Comparison of ENCODE assay signal across 8 cellular contexts in the genomic region with DNA sequence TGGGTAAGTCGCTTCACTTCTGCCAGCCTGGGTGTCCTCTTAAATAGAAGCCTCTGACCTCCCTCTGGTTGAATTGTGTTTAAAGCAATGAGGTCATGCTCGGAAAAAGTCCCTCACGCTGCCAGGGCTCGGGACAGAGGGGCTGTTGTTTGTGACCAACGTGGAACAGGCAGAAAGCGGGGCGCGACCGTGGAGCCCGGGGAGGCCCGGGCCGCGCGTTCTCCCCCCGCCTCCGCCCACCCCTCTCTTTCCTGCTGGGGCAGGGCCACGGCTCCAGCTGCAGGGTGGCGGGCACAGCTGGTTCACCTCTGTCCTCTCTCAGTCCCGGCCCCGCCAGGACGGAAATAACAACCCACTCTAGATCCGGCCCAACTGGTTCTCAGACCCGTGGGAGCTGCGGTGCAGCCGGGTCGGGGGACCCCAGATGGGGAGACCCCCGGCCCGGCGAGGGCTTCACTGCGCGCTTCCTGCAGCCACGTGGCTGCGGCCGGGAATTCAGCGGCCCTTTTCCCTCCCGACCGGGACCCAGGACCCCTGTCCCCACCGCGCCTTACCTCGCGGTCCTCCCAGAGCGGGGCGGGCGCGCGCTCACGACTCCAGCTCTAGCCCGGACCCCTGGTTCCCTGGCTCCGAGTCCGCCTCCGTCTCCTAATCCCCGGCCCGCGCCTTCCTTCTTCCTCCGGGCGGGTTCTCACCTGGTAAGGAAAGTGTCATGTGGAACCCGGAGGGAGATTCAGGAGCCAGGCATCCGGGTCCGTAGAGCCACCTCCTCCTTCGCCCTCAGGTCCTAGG. TPM values are rescaled to one million over a fixed set of nuclear protein-coding genes. Genes with fewer than 3 reads are reported as not detected.
A peak's percentile ranks its signal among the peaks of the same experiment; 100 is the strongest.
DNase-seq lines count a peak whose midpoint lies in the region; ATAC-seq, FAIRE-seq and TF ChIP-seq lines count a peak whose summit lies in the region.

No MANE protein-coding gene starts in this region.

- DNase-seq in GM12892 (ENCODE audit: insufficient read length) (no peak), astrocyte of the spinal cord (ENCODE audit: low read depth, low spot score) (no peak), gastrocnemius medialis (no peak), activated gamma-delta T cell treated with Interleukin-2 at 50 U/mL for 16 hours (no peak), ecto neural progenitor cell (ENCODE audit: low spot score) (no peak), NCI-H1436 treated with DMSO at 0.1 percent for 48 hours (lab: John Stamatoyannopoulos, UW) (no peak)

- H3K27ac ChIP-seq in gastrocnemius medialis: peak overlapping the region; percentile 43 to 73 (median 70)

- in situ Hi-C loops in astrocyte of the spinal cord (cut with HindIII; ENCODE audit: low sequenced_read_pairs): no loop called here
- in situ Hi-C loops in gastrocnemius medialis (cut with MboI; ENCODE audit: low sequenced_read_pairs in 4 of 4): no loop called here

- no peaks in the 10 kb centered on the region for H3K9me3 ChIP-seq in iPS-15b (ENCODE audit: control insufficient read depth, insufficient read depth, low read length)
- H3K9me3 ChIP-seq in gastrocnemius medialis: no peaks in the 10 kb centered on the region

- TF ChIP-seq POLR2A in GM12892 (IDR thresholded peaks at IDR 0.05; ENCODE audit: low read depth, low read length) (no peak), gastrocnemius medialis (IDR thresholded peaks at IDR 0.05) (peak in 1 of 2 donors; percentile 21)

- peaks cover 21% of the 10 kb centered on the region for H3K27me3 ChIP-seq in iPS-15b (ENCODE audit: control insufficient read depth, insufficient read depth, low read length)
- H3K27me3 ChIP-seq in gastrocnemius medialis: peaks cover 10 to 23% (median 14%) of the 10 kb centered on the region in 3 donors

- H3K36me3 ChIP-seq in iPS-15b (ENCODE audit: control insufficient read depth, insufficient read depth, low read length) (no peaks in the 10 kb centered on the region), gastrocnemius medialis (no peaks in the 10 kb centered on the region)

- peak; percentile 70 for FAIRE-seq in GM12892 (lab: Jason Lieb, UNC)

- intact Hi-C loops in gastrocnemius medialis (cut with DNase I; ENCODE audit: low total_unique reads): no loop called here

- H3K4me3 ChIP-seq in astrocyte of the spinal cord (ENCODE audit: low read depth, low read length) (peak overlapping the region; percentile 39), iPS-15b (ENCODE audit: low read depth, low read length) (peak overlapping the region; percentile 53), gastrocnemius medialis (peak overlapping the region; percentile 22 to 50 (median 46))

- H3K4me1 ChIP-seq in iPS-15b (ENCODE audit: control insufficient read depth, insufficient read depth, low read length) (peaks cover 4% of the 10 kb centered on the region), gastrocnemius medialis (peaks cover 8 to 12% of the 10 kb centered on the region in 2 donors)

- TF ChIP-seq CTCF in astrocyte of the spinal cord (IDR thresholded peaks at IDR 0.05; ENCODE audit: low read depth, low read length): no peak
- no peak for TF ChIP-seq CTCF in gastrocnemius medialis (IDR thresholded peaks at IDR 0.05 in 4 of 5, conservative IDR thresholded peaks at IDR 0.05 in 1 of 5)

- ATAC-seq in gastrocnemius medialis: peak in 1 of 2 donors; percentile 25
- no peak for ATAC-seq in GM21723 (IDR thresholded peaks at IDR 0.05; ENCODE audit: unreplicated experiment)

- peak overlapping the region; percentile 65 for H3K9ac ChIP-seq in iPS-15b (ENCODE audit: low read depth, low read length)

RNA-seq across cellular contexts. Expression of a gene that starts 1.9 kb away (rescaled TPM):
- 2.4 TPM for polyA plus RNA-seq in GM12892 (2012; ENCODE audit: missing spikeins)
- 1 to 10 TPM in 2 of 4 donors, under 1 TPM in 1, not detected in 1; 0.83 to 4.6 (median 4.2) TPM for total RNA-seq in gastrocnemius medialis

RNA-seq across cellular contexts. Expression of a gene that starts 7.6 kb away (rescaled TPM):
- polyA plus RNA-seq in GM12892 (2012; ENCODE audit: missing spikeins): 0.98 TPM
- 1 to 10 TPM; 1.5 to 4.9 (median 3.4) TPM for total RNA-seq in gastrocnemius medialis

RNA-seq across cellular contexts. Expression of a gene that starts 22.2 kb away (rescaled TPM):
- polyA plus RNA-seq in GM12892 (2012; ENCODE audit: missing spikeins): 60.4 TPM
- 10 to 100 TPM in 3 of 4 donors, 1 to 10 TPM in 1; 9.9 to 49.5 (median 15.5) TPM for total RNA-seq in gastrocnemius medialis

RNA-seq across cellular contexts. Expression of a gene that starts 31.4 kb away (rescaled TPM):
- polyA plus RNA-seq in GM12892 (2012; ENCODE audit: missing spikeins): not detected
- not detected for total RNA-seq in gastrocnemius medialis

RNA-seq across cellular contexts. Expression of a gene that starts 55.9 kb away (rescaled TPM):
- polyA plus RNA-seq in GM12892 (2012; ENCODE audit: missing spikeins): 1.5 TPM
- under 1 TPM in 1 of 4 donors, not detected in 3; 0.41 TPM for total RNA-seq in gastrocnemius medialis
